ENCODE assay signal across 18 cellular contexts in genomic region chr13:91464336-91464735, GRCh38.
A peak's percentile ranks its signal among the peaks of the same experiment; 100 is the strongest.
DNase-seq lines count a peak whose midpoint lies in the region; ATAC-seq, FAIRE-seq and TF ChIP-seq lines count a peak whose summit lies in the region.
"Had no signal": no experiment of that assay in that cellular context is flagged by ENCODE, and none has a peak within 500 bp of the region (broad histone marks: within the 10 kb centered on the region; RNA-seq: fewer than 3 reads in every experiment).

No MANE protein-coding gene starts in this region.

- 26% methylated on average over 5 of the region's 5 CpGs for whole genome bisulfite sequencing in A549 (ENCODE audit: missing lambda C conversion rate)
- under 1% methylated on average over 5 of the region's 5 CpGs for WGBS in K562 (ENCODE audit: insufficient coverage, low coverage, missing lambda C conversion rate)

- H4K20me1 ChIP-seq in K562 (replicated peaks; ENCODE audit: control insufficient read depth, insufficient read depth, low read length): no peaks in the 10 kb centered on the region
- H4K20me1 ChIP-seq: BLaER1 treated with 17β-estradiol and CSF1 and Interleukin-3, amounts not matched to agents 10 nM and 100 nM had no signal

- no peak for DNase-seq in A549 (ENCODE audit: low read depth in 1 of 2, low spot score in 1 of 2)
- no peak for DNase-seq in D721Med (ENCODE audit: insufficient read length, low spot score)
- DNase-seq in K562 (ENCODE audit: extremely low read depth in 1 of 4, low spot score in 3 of 4): no peak
- no peak for DNase-seq in activated CD4-positive, alpha-beta T cell treated with anti-CD3 and anti-CD28 coated beads, Interleukin-2, amount 10 ng/mL, durations not matched to agents 7 days and 5 days
- DNase-seq: 8988T; AML-193; CD4-positive, alpha-beta T cell; CD8-positive, alpha-beta T cell; COR-L47; DMS79 treated with DMSO at 0.1 percent for 48 hours; GF-D8 had no signal

- no peak for ATAC-seq in A549
- ATAC-seq in K562: no peak
- no peak for ATAC-seq in HG02840 (IDR thresholded peaks at IDR 0.05; ENCODE audit: low FRiP score, unreplicated experiment)
- ATAC-seq: CD8-positive, alpha-beta T cell had no signal

- H3K9me3 ChIP-seq in A549 (no peaks in the 10 kb centered on the region), K562 (replicated peaks; ENCODE audit: control insufficient read depth, insufficient read depth, low read depth, low read length) (no peaks in the 10 kb centered on the region)
- H3K9me3 ChIP-seq: BLaER1 treated with 17β-estradiol and CSF1 and Interleukin-3, amounts not matched to agents 10 nM and 100 nM had no signal

- H3K4me3 Mint-ChIP-seq in activated CD4-positive, alpha-beta T cell treated with anti-CD3 and anti-CD28 coated beads, Interleukin-2, amount 10 ng/mL, durations not matched to agents 7 days and 5 days: no peak overlapping the region
- H3K4me3 Mint-ChIP-seq: B cell; CD4-positive, alpha-beta T cell; CD8-positive, alpha-beta T cell had no signal

- FAIRE-seq in A549 (lab: Jason Lieb, UNC) (no peak), D721Med (lab: Jason Lieb, UNC) (peak; percentile 29), K562 (lab: Jason Lieb, UNC) (no peak)
- FAIRE-seq: A204.1, G401.6, GM19239 had no signal

- H3K4me1 ChIP-seq in A549 (no peaks in the 10 kb centered on the region), K562 (replicated peaks in 1 of 2; ENCODE audit: control insufficient read depth in 2 of 2, insufficient read depth in 2 of 2, low read length in 2 of 2) (no peaks in the 10 kb centered on the region)
- H3K4me1 ChIP-seq: BLaER1 treated with 17β-estradiol and CSF1 and Interleukin-3, amounts not matched to agents 10 nM and 100 nM had no signal

- H3K27me3 ChIP-seq in K562 (ENCODE audit: control insufficient read depth in 2 of 2, insufficient read depth in 2 of 2, low read length in 2 of 2): no peaks in the 10 kb centered on the region
- H3K27me3 ChIP-seq: BLaER1 treated with 17β-estradiol and CSF1 and Interleukin-3, amounts not matched to agents 10 nM and 100 nM had no signal

- H3K4me3 ChIP-seq in A549 (no peak overlapping the region), K562 (no peak overlapping the region)
- H3K4me3 ChIP-seq: BLaER1 treated with 17β-estradiol and CSF1 and Interleukin-3, amounts not matched to agents 10 nM and 100 nM had no signal

- CTCF ChIA-PET in A549 (lab: Yijun Ruan, JAX) (no interaction called here), K562 (lab: Yijun Ruan, JAX; ENCODE audit: low intra/inter-chr PET ratio) (no interaction called here)
- CTCF ChIA-PET in activated CD4-positive, alpha-beta T cell treated with anti-CD3 and anti-CD28 coated beads, Interleukin-2, amount 10 ng/mL, durations not matched to agents 7 days and 5 days (lab: Charles Lee): no interaction called here

- H2AFZ ChIP-seq in K562 (ENCODE audit: low read depth, low read length): no peak overlapping the region

- no peaks in the 10 kb centered on the region for H3K9me1 ChIP-seq in K562 (ENCODE audit: control insufficient read depth, insufficient read depth, low read length)

- H3K79me2 ChIP-seq in K562 (ENCODE audit: control insufficient read depth, insufficient read depth, low read length): no peaks in the 10 kb centered on the region

- H3K9me3 Mint-ChIP-seq in activated CD4-positive, alpha-beta T cell treated with anti-CD3 and anti-CD28 coated beads, Interleukin-2, amount 10 ng/mL, durations not matched to agents 7 days and 5 days: no peaks in the 10 kb centered on the region
- H3K9me3 Mint-ChIP-seq: CD4-positive, alpha-beta T cell; CD8-positive, alpha-beta T cell had no signal

- H3K4me2 ChIP-seq in A549 (no peak overlapping the region), K562 (ENCODE audit: insufficient read depth, low read length) (no peak overlapping the region)
- H3K4me2 ChIP-seq: BLaER1 treated with 17β-estradiol and CSF1 and Interleukin-3, amounts not matched to agents 10 nM and 100 nM had no signal

- peaks cover 4% of the 10 kb centered on the region for H3K27me3 Mint-ChIP-seq in activated CD4-positive, alpha-beta T cell treated with anti-CD3 and anti-CD28 coated beads, Interleukin-2, amount 10 ng/mL, durations not matched to agents 7 days and 5 days
- H3K27me3 Mint-ChIP-seq: B cell had no signal

- no peak for TF ChIP-seq EP300 in A549 (IDR thresholded peaks at IDR 0.05)
- TF ChIP-seq EP300 in K562 (IDR thresholded peaks at IDR 0.05; ENCODE audit: low read length): no peak

- TF ChIP-seq CTCF in A549 (IDR thresholded peaks at IDR 0.05) (no peak), D721Med (IDR thresholded peaks at IDR 0.05; ENCODE audit: insufficient read depth, missing control alignments) (no peak), K562 (IDR thresholded peaks at IDR 0.05 in 2 of 3, conservative IDR thresholded peaks at IDR 0.05 in 1 of 3; ENCODE audit: insufficient read depth in 2 of 3, low read depth in 1 of 3, low read length in 3 of 3) (no peak)

- no TSS peak for BruUV-seq in K562 (replicated peaks; lab: Mats Ljungman, UMichigan)

- H3K27ac ChIP-seq in A549 (no peak overlapping the region), K562 (ENCODE audit: extremely low read depth, low read depth, low read length) (no peak overlapping the region)
- H3K27ac ChIP-seq: BLaER1 treated with 17β-estradiol and CSF1 and Interleukin-3, amounts not matched to agents 10 nM and 100 nM; C4-2B had no signal

- no peak overlapping the region for H3K9ac ChIP-seq in K562 (ENCODE audit: insufficient read depth in 1 of 2, low read depth in 2 of 2, low read length in 2 of 2)
- H3K9ac ChIP-seq: BLaER1 treated with 17β-estradiol and CSF1 and Interleukin-3, amounts not matched to agents 10 nM and 100 nM had no signal

- intact Hi-C loops in K562 (cut with micrococcal nuclease): no loop called here

- H3K36me3 Mint-ChIP-seq in activated CD4-positive, alpha-beta T cell treated with anti-CD3 and anti-CD28 coated beads, Interleukin-2, amount 10 ng/mL, durations not matched to agents 7 days and 5 days (ENCODE audit: low read depth): no peaks in the 10 kb centered on the region
- H3K36me3 Mint-ChIP-seq: CD8-positive, alpha-beta T cell had no signal

- no peak for TF ChIP-seq RAD21 in A549 (conservative IDR thresholded peaks at IDR 0.05 in 1 of 2, IDR thresholded peaks at IDR 0.05 in 1 of 2)
- no peak for TF ChIP-seq RAD21 in K562 (CRISPR knock-in tag; conservative IDR thresholded peaks at IDR 0.05 in 1 of 2, IDR thresholded peaks at IDR 0.05 in 1 of 2)

- H3K36me3 ChIP-seq in K562 (ENCODE audit: control insufficient read depth, insufficient read depth, low read length): no peaks in the 10 kb centered on the region
- H3K36me3 ChIP-seq: BLaER1 treated with 17β-estradiol and CSF1 and Interleukin-3, amounts not matched to agents 10 nM and 100 nM had no signal

- POLR2A ChIA-PET in A549 (lab: Yijun Ruan, JAX): no interaction called here
- POLR2A ChIA-PET in K562 (lab: Yijun Ruan, JAX): interaction anchor here (0.7 to 1.3 kb wide), 2 partner anchors 66 to 322 kb away, joined by 3 read pairs; partner anchors contain the start of gene GPC5
- POLR2A ChIA-PET in activated CD4-positive, alpha-beta T cell treated with anti-CD3 and anti-CD28 coated beads, Interleukin-2, amount 10 ng/mL, durations not matched to agents 7 days and 5 days (lab: Charles Lee): no interaction called here

- in situ Hi-C loops in K562 (cut with MboI): no loop called here

- no peak for TF ChIP-seq POLR2A in A549 (IDR thresholded peaks at IDR 0.05; ENCODE audit: low read length)
- no peak for TF ChIP-seq POLR2A in K562 (conservative IDR thresholded peaks at IDR 0.05)

- H3K4me1 Mint-ChIP-seq in activated CD4-positive, alpha-beta T cell treated with anti-CD3 and anti-CD28 coated beads, Interleukin-2, amount 10 ng/mL, durations not matched to agents 7 days and 5 days: no peaks in the 10 kb centered on the region
- H3K4me1 Mint-ChIP-seq: B cell had no signal

- H3K27ac Mint-ChIP-seq in activated CD4-positive, alpha-beta T cell treated with anti-CD3 and anti-CD28 coated beads, Interleukin-2, amount 10 ng/mL, durations not matched to agents 7 days and 5 days: no peak overlapping the region
- H3K27ac Mint-ChIP-seq: B cell; CD4-positive, alpha-beta T cell; CD8-positive, alpha-beta T cell had no signal

TF ChIP-seq in A549, 52 proteins besides CTCF, POLR2A, EP300 and RAD21 (continues in another document):
- TF ChIP-seq NR3C1 (IDR thresholded peaks at IDR 0.05) (no peak), ESRRA (IDR thresholded peaks at IDR 0.05; ENCODE audit: borderline replicate concordance, low read length) (no peak), HOXB13 (CRISPR knock-in tag; IDR thresholded peaks at IDR 0.05; ENCODE audit: low read depth) (no peak), USF2 (IDR thresholded peaks at IDR 0.05) (no peak), MAFK (IDR thresholded peaks at IDR 0.05; ENCODE audit: partially characterized antibody) (peak; percentile 63)

TF ChIP-seq in K562, 482 proteins besides CTCF, POLR2A, EP300 and RAD21 (continues in another document):
- no peak for TF ChIP-seq SMARCA4 (IDR thresholded peaks at IDR 0.05)
- no peak for TF ChIP-seq MNT (conservative IDR thresholded peaks at IDR 0.05)
- no peak for TF ChIP-seq ELF1 (tag; IDR thresholded peaks at IDR 0.05)
- peak; percentile 66 for TF ChIP-seq NFE2 (IDR thresholded peaks at IDR 0.05; ENCODE audit: low read depth)
- 0 out of 2 replicates have a peak, but pooled peaks have one; percentile 4 for TF ChIP-seq EGR1 (conservative IDR thresholded peaks at IDR 0.05)

Comparison
In these comparisons a context has a peak if more than half of its experiments do, and no peak if none do; other contexts are left out.
1. Of the 35 proteins assayed by ChIP-seq in both K562 and A549: peak only in K562: none; only in A549: none; in both: MAFK; in neither: 34.